9 cellular contexts compared by ENCODE assay signal in the genomic region with DNA sequence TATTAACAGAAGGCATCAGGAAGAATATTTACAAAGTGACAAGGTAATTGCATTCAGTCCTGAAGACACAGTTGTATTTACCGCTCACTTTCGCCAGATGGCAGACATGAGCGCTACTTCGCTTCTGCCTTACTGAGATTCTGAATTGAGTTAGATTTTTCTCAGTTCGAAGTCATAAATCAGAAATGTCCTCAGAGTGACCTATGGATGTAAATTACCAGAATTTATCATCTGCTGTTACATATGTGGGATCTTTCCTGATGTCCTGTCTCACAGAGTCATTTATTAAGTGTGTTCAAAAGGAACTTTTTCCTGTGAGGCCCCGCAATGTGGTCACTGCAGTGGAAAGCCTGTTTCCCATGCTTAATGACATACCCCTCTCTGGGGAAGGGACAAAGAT.
DNase-seq lines count a peak whose midpoint lies in the region; ATAC-seq lines count a peak whose summit lies in the region.
"Had no signal": no experiment of that assay in that cellular context is flagged by ENCODE, and none has a peak within 500 bp of the region (broad histone marks: within the 10 kb centered on the region; RNA-seq: fewer than 3 reads in every experiment).

No MANE protein-coding gene starts in this region.

- DNase-seq in DMS 273 treated with DMSO at 0.1 percent for 48 hours (lab: John Stamatoyannopoulos, UW) = peak; percentile 3
- DNase-seq in RPMI8226 = peak; percentile 67
- peak; percentile 51 for DNase-seq in amniotic epithelial cell (ENCODE audit: low read depth)
- peak in 26 of 51 donors; percentile 1 to 47 (median 9) for DNase-seq in hypothalamus (lab: John Stamatoyannopoulos, UW)
- DNase-seq in smooth muscle cell of the brain vasculature (ENCODE audit: low read depth, low spot score) = peak; percentile 44
- no peak for DNase-seq in NCI-H187 treated with DMSO at 0.1 percent for 48 hours (lab: John Stamatoyannopoulos, UW)

- ATAC-seq in GM19324 (IDR thresholded peaks at IDR 0.05; ENCODE audit: low FRiP score, unreplicated experiment) (peak; percentile 66), HG03378 (IDR thresholded peaks at IDR 0.05; ENCODE audit: unreplicated experiment) (peak; percentile 83)
- ATAC-seq: activated naive CD4-positive, alpha-beta T cell treated with anti-CD3 and anti-CD28 coated beads, Interleukin-2, amount 50 U/mL, for 72 hours had no signal
